ENCODE assay signal across 8 cellular contexts in genomic region chr1:226002667-226003501, GRCh38. TPM values are rescaled to one million over a fixed set of nuclear protein-coding genes. Genes with fewer than 3 reads are reported as not detected.
DNase-seq lines count a peak whose midpoint lies in the region; ATAC-seq, FAIRE-seq and TF ChIP-seq lines count a peak whose summit lies in the region.

No MANE protein-coding gene starts in this region.

- H3K27me3 ChIP-seq in CD8-positive, alpha-beta memory T cell (ENCODE audit: insufficient read depth, low read length, poor library complexity, severe bottlenecking) = no peaks in the 10 kb centered on the region
- H3K27me3 ChIP-seq in upper lobe of left lung = peaks cover 0 to 6% (median 0%) of the 10 kb centered on the region in 4 donors

- H3K9me3 ChIP-seq in CD8-positive, alpha-beta memory T cell (ENCODE audit: low read length) = no peaks in the 10 kb centered on the region
- H3K9me3 ChIP-seq in upper lobe of left lung = no peaks in the 10 kb centered on the region

- peaks cover 58% of the 10 kb centered on the region for H3K4me1 ChIP-seq in CD8-positive, alpha-beta memory T cell (ENCODE audit: insufficient read depth, low read length)
- H3K4me1 ChIP-seq in upper lobe of left lung = peaks cover 22 to 42% (median 35%) of the 10 kb centered on the region in 4 donors

- ATAC-seq in upper lobe of left lung (ENCODE audit: low FRiP score in 2 of 2) = peak; percentile 23 to 35
- no peak for ATAC-seq in GM21381 (IDR thresholded peaks at IDR 0.05; ENCODE audit: unreplicated experiment)
- no peak for ATAC-seq in GM18861 (IDR thresholded peaks at IDR 0.05; ENCODE audit: unreplicated experiment)

- peaks cover 0 to 13% (median 2%) of the 10 kb centered on the region in 3 donors for H3K36me3 Mint-ChIP-seq in CD8-positive, alpha-beta memory T cell

- H3K27ac Mint-ChIP-seq in CD8-positive, alpha-beta memory T cell = peak overlapping the region; percentile 68 to 100 (median 92)

- no peaks in the 10 kb centered on the region for H3K9me3 Mint-ChIP-seq in CD8-positive, alpha-beta memory T cell

- peak overlapping the region in 5 of 7 donors; percentile 27 to 68 (median 54) for H3K4me3 Mint-ChIP-seq in CD8-positive, alpha-beta memory T cell

- TF ChIP-seq CTCF in cardiac fibroblast (IDR thresholded peaks at IDR 0.05; ENCODE audit: low read depth, low read length) = no peak
- no peak for TF ChIP-seq CTCF in upper lobe of left lung (IDR thresholded peaks at IDR 0.05)

- POLR2A ChIA-PET in CD8-positive, alpha-beta memory T cell (lab: Charles Lee) = no interaction called here

- FAIRE-seq in HTR-8/SVneo (lab: Jason Lieb, UNC) = no peak

- WGBS in upper lobe of left lung, 2 donors = 45 to 54% methylated on average over 4 of the region's 4 CpGs

- no peak for TF ChIP-seq EP300 in upper lobe of left lung (IDR thresholded peaks at IDR 0.05)

- H3K4me3 ChIP-seq in CD8-positive, alpha-beta memory T cell (ENCODE audit: low read length) = peak overlapping the region; percentile 21
- H3K4me3 ChIP-seq in cardiac fibroblast (replicated peaks in 1 of 2; ENCODE audit: low read depth in 2 of 2, low read length in 2 of 2) (no peak overlapping the region), upper lobe of left lung (peak overlapping the region in 2 of 4 donors; percentile 4 to 20)

- DNase-seq in CD8-positive, alpha-beta memory T cell = no peak
- DNase-seq in HTR-8/SVneo (ENCODE audit: insufficient read length, low spot score) (peak; percentile 31), OCI-M2 (lab: John Stamatoyannopoulos, UW; ENCODE audit: unreplicated experiment) (peak; percentile 69), cardiac fibroblast (ENCODE audit: low read depth in 2 of 2) (peak; percentile 61 to 77), left kidney (ENCODE audit: low read depth, low spot score) (peak; percentile 67), upper lobe of left lung (peak in 1 of 2 donors; percentile 76)

- H3K36me3 ChIP-seq in CD8-positive, alpha-beta memory T cell (ENCODE audit: insufficient read depth, low read length) = no peaks in the 10 kb centered on the region
- no peaks in the 10 kb centered on the region for H3K36me3 ChIP-seq in upper lobe of left lung

- peak overlapping the region; percentile 99 for H3K27ac ChIP-seq in CD8-positive, alpha-beta memory T cell (ENCODE audit: low read depth, low read length)
- peak overlapping the region; percentile 86 to 99 (median 96) for H3K27ac ChIP-seq in upper lobe of left lung

- peaks cover 38 to 54% (median 50%) of the 10 kb centered on the region in 3 donors for H3K4me1 Mint-ChIP-seq in CD8-positive, alpha-beta memory T cell

- peak in 2 of 4 donors; percentile 32 to 52 for TF ChIP-seq POLR2A in upper lobe of left lung (IDR thresholded peaks at IDR 0.05)

- H3K27me3 Mint-ChIP-seq in CD8-positive, alpha-beta memory T cell = peaks cover 0 to 1% of the 10 kb centered on the region in 2 donors

- CTCF ChIA-PET in CD8-positive, alpha-beta memory T cell (lab: Charles Lee) = no interaction called here

RNA-seq across cellular contexts. Expression of gene SDE2, which starts 3.7 kb away (rescaled TPM):
- total RNA-seq in CD8-positive, alpha-beta memory T cell = 10 to 100 TPM; 23.4 to 23.6 TPM
- polyA plus RNA-seq in CD8-positive, alpha-beta memory T cell = 8.4 TPM
- total RNA-seq in upper lobe of left lung = 10 to 100 TPM; 12.1 to 27.8 (median 18.3) TPM

RNA-seq across cellular contexts. Expression of gene H3-3A, which starts 59.6 kb away (rescaled TPM):
- 100 to 1,000 TPM; 356 to 372 TPM for total RNA-seq in CD8-positive, alpha-beta memory T cell
- 803 TPM for polyA plus RNA-seq in CD8-positive, alpha-beta memory T cell
- total RNA-seq in upper lobe of left lung = 100 to 1,000 TPM; 148 to 453 (median 419) TPM

Comparison
In these comparisons a context has a peak if more than half of its experiments do, and no peak if none do; other contexts are left out.
1. DNase-seq: peak in HTR-8/SVneo (single experiment), OCI-M2 (single experiment), cardiac fibroblast (2 of 2) and left kidney (single experiment); none in CD8-positive, alpha-beta memory T cell (0 of 5).
2. ATAC-seq: peak in upper lobe of left lung (2 of 2); none in GM21381 (single experiment) and GM18861 (single experiment).